8 cellular contexts compared by ENCODE assay signal in genomic region chr14:63853831-63854293, GRCh38. TPM values are rescaled to one million over a fixed set of nuclear protein-coding genes. Genes with fewer than 3 reads are reported as not detected.
DNase-seq lines count a peak whose midpoint lies in the region; ATAC-seq and TF ChIP-seq lines count a peak whose summit lies in the region.

No MANE protein-coding gene starts in this region.

- ATAC-seq in HG03280 (IDR thresholded peaks at IDR 0.05; ENCODE audit: unreplicated experiment), result peak; percentile 26

- peak in 1 of 2 donors; percentile 32 for TF ChIP-seq POLR2A in vagina (IDR thresholded peaks at IDR 0.05)

- H4K20me1 ChIP-seq in osteoblast (ENCODE audit: insufficient read depth, low read length), result no peaks in the 10 kb centered on the region

- peak; percentile 42 for DNase-seq in NK-92 treated with Interleukin-12 subunit alpha and Interleukin-12 subunit beta, amount 100 ng/mL, for 24 hours (lab: John Stamatoyannopoulos, UW)
- DNase-seq in NK-92 (lab: John Stamatoyannopoulos, UW; ENCODE audit: unreplicated experiment), result no peak
- peak; percentile 84 for DNase-seq in activated effector memory CD4-positive, alpha-beta T cell treated with anti-CD3 and anti-CD28 coated beads, Interleukin-2, amount 50 U/mL, for 16 hours
- peak; percentile 68 for DNase-seq in fibroblast of villous mesenchyme (ENCODE audit: low read depth)
- peak; percentile 94 for DNase-seq in osteoblast (ENCODE audit: insufficient read length, low spot score, missing footprints)
- no peak for DNase-seq in vagina (ENCODE audit: extremely low spot score in 2 of 2)

- no peaks in the 10 kb centered on the region for H3K79me2 ChIP-seq in osteoblast (ENCODE audit: insufficient read depth, low read length)

- no peaks in the 10 kb centered on the region for H3K9me3 ChIP-seq in osteoblast (ENCODE audit: low read depth, low read length)
- H3K9me3 ChIP-seq in vagina, result no peaks in the 10 kb centered on the region

- no peak for TF ChIP-seq CTCF in fibroblast of villous mesenchyme (IDR thresholded peaks at IDR 0.05; ENCODE audit: insufficient read depth, low read depth, low read length)
- no peak for TF ChIP-seq CTCF in osteoblast (IDR thresholded peaks at IDR 0.05; ENCODE audit: extremely low read depth, low read depth, low read length)
- no peak for TF ChIP-seq CTCF in vagina (IDR thresholded peaks at IDR 0.05)

- H3K27me3 ChIP-seq in osteoblast (ENCODE audit: insufficient read depth, low read length) (peaks cover 4% of the 10 kb centered on the region), vagina (no peaks in the 10 kb centered on the region)

- intact Hi-C loops in vagina (cut with DNase I), result loop anchor here (5.0 to 10.0 kb wide), 2 partner anchors 38 to 101 kb away; no protein-coding TSS in a partner anchor

- no peaks in the 10 kb centered on the region for H3K36me3 ChIP-seq in osteoblast (ENCODE audit: insufficient read depth, low read length)
- no peaks in the 10 kb centered on the region for H3K36me3 ChIP-seq in vagina

- H3K27ac ChIP-seq in osteoblast (ENCODE audit: low read depth, low read length) (no peak overlapping the region), vagina (peak overlapping the region; percentile 97)

- peak overlapping the region; percentile 68 for H3K4me3 ChIP-seq in fibroblast of villous mesenchyme (ENCODE audit: low read depth, low read length)
- peak overlapping the region; percentile 73 for H3K4me3 ChIP-seq in osteoblast (ENCODE audit: insufficient read depth, low read length)
- H3K4me3 ChIP-seq in vagina, result peak overlapping the region; percentile 83 to 85

- peaks cover 11% of the 10 kb centered on the region for H3K4me1 ChIP-seq in osteoblast (ENCODE audit: insufficient read depth, low read length)
- peaks cover 20% of the 10 kb centered on the region for H3K4me1 ChIP-seq in vagina

- peak overlapping the region; percentile 97 for H3K4me2 ChIP-seq in osteoblast (ENCODE audit: insufficient read depth, low read length)

- H2AFZ ChIP-seq in osteoblast (ENCODE audit: low read length), result peak overlapping the region; percentile 91

TF ChIP-seq in PFSK-1, 5 proteins besides CTCF, POLR2A, EP300 and RAD21:
- TF ChIP-seq SIN3A (IDR thresholded peaks at IDR 0.05; ENCODE audit: borderline replicate concordance, insufficient read depth, low read length) (no peak), FOXP2 (optimal IDR thresholded peaks at IDR 0.05; ENCODE audit: borderline replicate concordance, extremely low read depth, extremely low read length, insufficient read depth) (peak; percentile 29)

RNA-seq across cellular contexts. Expression of gene SYNE2, which starts 1.1 kb away (rescaled TPM):
- 12.4 TPM for polyA plus RNA-seq in PFSK-1 (2012; ENCODE audit: insufficient read length, low read depth)
- 13.4 and 15.8 TPM in 2 replicates for total RNA-seq in fibroblast of villous mesenchyme
- total RNA-seq in osteoblast, result 8.0 and 10.1 TPM in 2 replicates
- 145 TPM for total RNA-seq in vagina

Comparison
In these comparisons a context has a peak if more than half of its experiments do, and no peak if none do; other contexts are left out.
1. DNase-seq: peak in NK-92 treated with Interleukin-12 subunit alpha and Interleukin-12 subunit beta, amount 100 ng/mL, for 24 hours (single experiment), activated effector memory CD4-positive, alpha-beta T cell treated with anti-CD3 and anti-CD28 coated beads, Interleukin-2, amount 50 U/mL, for 16 hours (single experiment), fibroblast of villous mesenchyme (single experiment) and osteoblast (single experiment); none in NK-92 (single experiment) and vagina (0 of 2).
2. Peak in every context shown above with its lines, with median percentiles within 50 percentile points of each other: H3K4me3 ChIP-seq.